Comparison of ENCODE assay signal across 19 cellular contexts in genomic region chr13:31408927-31409326, GRCh38.
"Had no signal": no experiment of that assay in that cellular context is flagged by ENCODE, and none has a peak within 500 bp of the region (broad histone marks: within the 10 kb centered on the region; RNA-seq: fewer than 3 reads in every experiment).

No MANE protein-coding gene starts in this region.

- H3K4me1 Mint-ChIP-seq: naive B cell had no signal

- DNase-seq: colonic mucosa; cortex of kidney; effector CD8-positive, alpha-beta T cell; effector memory CD8-positive, alpha-beta T cell; esophagus squamous epithelium; foreskin melanocyte; glutamatergic neuron; head of caudate nucleus; heart right ventricle; hippocampal formation; left cardiac atrium; left lung; left ventricle myocardium superior; lower lobe of right lung; mesenchymal stem cell; mucosa of descending colon; naive B cell had no signal

- H3K4me1 ChIP-seq: colonic mucosa, heart right ventricle, left lung, lower lobe of right lung had no signal

- H3K4me3 Mint-ChIP-seq: dendritic cell treated with granulocyte-macrophage colony-stimulating factor and Interleukin-4, amounts not matched to agents 40 ng/mL and 50 ng/mL, for 4 days; effector memory CD8-positive, alpha-beta T cell; mesothelial cell of epicardium; naive B cell had no signal

- H3K4me3 ChIP-seq: colonic mucosa, esophagus squamous epithelium, heart right ventricle, left lung, lower lobe of right lung, mucosa of descending colon had no signal

- H3K9me3 Mint-ChIP-seq: dendritic cell treated with granulocyte-macrophage colony-stimulating factor and Interleukin-4, amounts not matched to agents 40 ng/mL and 50 ng/mL, for 4 days; effector memory CD8-positive, alpha-beta T cell; mesothelial cell of epicardium; naive B cell had no signal

- H3K36me3 ChIP-seq: colonic mucosa, esophagus squamous epithelium, heart right ventricle, left lung, lower lobe of right lung had no signal

- ATAC-seq: effector memory CD8-positive, alpha-beta T cell; left cardiac atrium; left lung; left ventricle myocardium superior; lower lobe of right lung had no signal

- H3K36me3 Mint-ChIP-seq: mesothelial cell of epicardium, naive B cell had no signal

- H3K27ac Mint-ChIP-seq: dendritic cell treated with granulocyte-macrophage colony-stimulating factor and Interleukin-4, amounts not matched to agents 40 ng/mL and 50 ng/mL, for 4 days; effector memory CD8-positive, alpha-beta T cell; mesothelial cell of epicardium had no signal

- H3K9me3 ChIP-seq: colonic mucosa, esophagus squamous epithelium, heart right ventricle, left lung, lower lobe of right lung, mucosa of descending colon had no signal

- H3K27me3 ChIP-seq: colonic mucosa, esophagus squamous epithelium, left lung had no signal

- H3K27ac ChIP-seq: colonic mucosa, esophagus squamous epithelium, heart right ventricle, left lung, lower lobe of right lung had no signal
